Comparison of ENCODE assay signal across 9 cellular contexts in the genomic region with DNA sequence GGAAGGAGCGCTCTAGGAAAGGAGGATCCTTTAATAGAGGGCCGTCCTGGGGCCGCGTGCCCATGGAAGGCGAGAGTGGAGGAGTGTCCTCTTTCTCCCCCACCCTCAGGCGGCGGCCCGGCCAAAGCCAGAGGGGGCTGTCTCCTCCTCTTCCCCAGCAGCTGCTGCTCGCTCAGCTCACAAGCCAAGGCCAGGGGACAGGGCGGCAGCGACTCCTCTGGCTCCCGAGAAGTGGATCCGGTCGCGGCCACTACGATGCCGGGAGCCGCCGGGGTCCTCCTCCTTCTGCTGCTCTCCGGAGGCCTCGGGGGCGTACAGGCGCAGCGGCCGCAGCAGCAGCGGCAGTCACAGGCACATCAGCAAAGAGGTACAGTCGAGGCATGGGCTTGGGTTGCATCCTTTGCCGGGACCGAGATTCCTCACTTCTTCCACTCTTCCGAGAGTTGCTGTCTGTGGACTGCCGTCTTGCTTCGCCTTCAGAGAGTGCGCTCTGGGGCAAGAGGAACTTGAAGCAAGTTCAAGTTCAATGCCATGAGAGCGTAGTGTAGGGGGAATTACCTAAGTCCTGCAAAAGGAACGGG. TPM values are rescaled to one million over a fixed set of nuclear protein-coding genes. Genes with fewer than 3 reads are reported as not detected.
DNase-seq lines count a peak whose midpoint lies in the region; ATAC-seq and TF ChIP-seq lines count a peak whose summit lies in the region.
"Had no signal": no experiment of that assay in that cellular context is flagged by ENCODE, and none has a peak within 500 bp of the region (broad histone marks: within the 10 kb centered on the region; RNA-seq: fewer than 3 reads in every experiment).

TSS of gene LAMA2 (plus strand) at position 148 of the 581 bp plus-strand sequence. CDS start at position 256, 108 bp downstream.

- no peak for ATAC-seq in HG03280 (IDR thresholded peaks at IDR 0.05; ENCODE audit: unreplicated experiment)
- ATAC-seq in GM21717 (IDR thresholded peaks at IDR 0.05; ENCODE audit: unreplicated experiment), result no peak

- H3K9me2 ChIP-seq in SK-N-SH, result no peaks in the 10 kb centered on the region

- peak; percentile 92 for DNase-seq in ELF-1 (ENCODE audit: low read depth, low spot score)
- DNase-seq in SK-N-SH, result peak; percentile 23
- peak; percentile 86 for DNase-seq in fibroblast of villous mesenchyme (ENCODE audit: low read depth)
- peak; percentile 96 for DNase-seq in myocyte (ENCODE audit: low read depth)
- no peak for DNase-seq in middle frontal gyrus (ENCODE audit: extremely low spot score, low spot score)

- TF ChIP-seq CTCF in SK-N-SH (IDR thresholded peaks at IDR 0.05), result no peak
- peak; percentile 28 for TF ChIP-seq CTCF in fibroblast of villous mesenchyme (IDR thresholded peaks at IDR 0.05; ENCODE audit: insufficient read depth, low read depth, low read length)

- H3K36me3 ChIP-seq in SK-N-SH (replicated peaks in 1 of 2; ENCODE audit: control insufficient read depth in 1 of 2, insufficient read depth in 2 of 2, low read length in 1 of 2) (no peaks in the 10 kb centered on the region), urinary bladder (ENCODE audit: insufficient read depth) (no peaks in the 10 kb centered on the region)
- H3K36me3 ChIP-seq: neutrophil had no signal

- H3K4me2 ChIP-seq in SK-N-SH, result peak within 1 kb of the TSS; percentile 71

- H3K9me3 ChIP-seq in SK-N-SH, result no peaks in the 10 kb centered on the region
- H3K9me3 ChIP-seq: neutrophil had no signal

- H3K4me1 ChIP-seq in SK-N-SH (ENCODE audit: control insufficient read depth in 1 of 2, insufficient read depth in 2 of 2, low read depth in 1 of 2, low read length in 1 of 2), result no peaks in the 10 kb centered on the region
- no peaks in the 10 kb centered on the region for H3K4me1 ChIP-seq in urinary bladder (ENCODE audit: insufficient read depth)

- peak within 1 kb of the TSS; percentile 63; the same call in 1 of the 2 replicates for H2AFZ ChIP-seq in SK-N-SH (ENCODE audit: low read depth)

- CTCF ChIA-PET in SK-N-SH (lab: Yijun Ruan, JAX), result no interaction called here

- WGBS in SK-N-SH (ENCODE audit: low lambda C conversion rate), result 18% methylated on average over 16 of the region's 35 CpGs
- WGBS in urinary bladder, result 2% methylated on average over 35 of the region's 35 CpGs

- H3K79me2 ChIP-seq in SK-N-SH (ENCODE audit: insufficient read depth), result no peaks in the 10 kb centered on the region

- no peak for TF ChIP-seq RAD21 in SK-N-SH (IDR thresholded peaks at IDR 0.05; ENCODE audit: low read length)

- no peaks in the 10 kb centered on the region; the same call in 1 of the 2 replicates for H3K27me3 ChIP-seq in SK-N-SH (ENCODE audit: insufficient read depth)

- POLR2A ChIA-PET in SK-N-SH (lab: Yijun Ruan, JAX), result no interaction called here

- H3F3A ChIP-seq in SK-N-SH (replicated peaks; ENCODE audit: insufficient read depth), result no peaks in the 10 kb centered on the region

- no peak within 1 kb of the TSS for H3K9ac ChIP-seq in SK-N-SH

- H3K4me3 ChIP-seq in SK-N-SH (ENCODE audit: low read depth in 2 of 2, low read length in 1 of 2), result peak within 1 kb of the TSS; percentile 31 to 48; a peak in 2 of 4 replicates
- peak within 1 kb of the TSS; percentile 79 for H3K4me3 ChIP-seq in fibroblast of villous mesenchyme (ENCODE audit: low read depth, low read length)
- H3K4me3 ChIP-seq in urinary bladder (ENCODE audit: low read depth, low read length), result peak within 1 kb of the TSS; percentile 38

- no peak for TF ChIP-seq EP300 in SK-N-SH (IDR thresholded peaks at IDR 0.05; ENCODE audit: borderline replicate concordance in 1 of 2, low read depth in 1 of 2, low read length in 1 of 2)

- no peak within 1 kb of the TSS for H3K27ac ChIP-seq in SK-N-SH (ENCODE audit: low read depth in 2 of 2, low read length in 1 of 2)
- H3K27ac ChIP-seq in urinary bladder (ENCODE audit: low read depth), result peak within 1 kb of the TSS; percentile 58
- H3K27ac ChIP-seq: neutrophil had no signal

- H4K20me1 ChIP-seq in SK-N-SH (ENCODE audit: insufficient read depth), result no peaks in the 10 kb centered on the region

TF ChIP-seq in SK-N-SH, 30 proteins besides CTCF, POLR2A, EP300 and RAD21:
- TF ChIP-seq RFX5 (IDR thresholded peaks at IDR 0.05; ENCODE audit: low read length) (no peak), ELF1 (IDR thresholded peaks at IDR 0.05) (no peak), MEF2A (IDR thresholded peaks at IDR 0.05; ENCODE audit: borderline replicate concordance, low read depth) (no peak), CHD2 (IDR thresholded peaks at IDR 0.05; ENCODE audit: low read length, partially characterized antibody) (no peak), POLR2AphosphoS5 (IDR thresholded peaks at IDR 0.05; ENCODE audit: low read depth, low read length) (no peak), NFIC (IDR thresholded peaks at IDR 0.05; ENCODE audit: borderline replicate concordance) (no peak), SMC3 (IDR thresholded peaks at IDR 0.05; ENCODE audit: low read depth, low read length) (no peak), SIN3A (IDR thresholded peaks at IDR 0.05; ENCODE audit: borderline replicate concordance, low read depth, low read length) (no peak), MXI1 (IDR thresholded peaks at IDR 0.05; ENCODE audit: low read depth, low read length) (no peak), TAF1 (IDR thresholded peaks at IDR 0.05; ENCODE audit: borderline replicate concordance, low read depth, low read length) (no peak), PBX3 (IDR thresholded peaks at IDR 0.05) (no peak), RCOR1 (IDR thresholded peaks at IDR 0.05; ENCODE audit: low read length) (no peak), EZH2phosphoT487 (IDR thresholded peaks at IDR 0.05; ENCODE audit: borderline replicate concordance, low read depth) (no peak), FOXJ3 (CRISPR knock-in tag; IDR thresholded peaks at IDR 0.05) (no peak)
- TF ChIP-seq, protein P1, sequence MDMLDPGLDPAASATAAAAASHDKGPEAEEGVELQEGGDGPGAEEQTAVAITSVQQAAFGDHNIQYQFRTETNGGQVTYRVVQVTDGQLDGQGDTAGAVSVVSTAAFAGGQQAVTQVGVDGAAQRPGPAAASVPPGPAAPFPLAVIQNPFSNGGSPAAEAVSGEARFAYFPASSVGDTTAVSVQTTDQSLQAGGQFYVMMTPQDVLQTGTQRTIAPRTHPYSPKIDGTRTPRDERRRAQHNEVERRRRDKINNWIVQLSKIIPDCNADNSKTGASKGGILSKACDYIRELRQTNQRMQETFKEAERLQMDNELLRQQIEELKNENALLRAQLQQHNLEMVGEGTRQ (IDR thresholded peaks at IDR 0.05; ENCODE audit: borderline replicate concordance, low read depth, low read length), result no peak

RNA-seq across cellular contexts. Expression of gene LAMA2, which starts in this region (rescaled TPM):
- polyA plus RNA-seq in SK-N-SH (2012; rRNA removed) (0.21 and 0.92 TPM in 2 replicates), urinary bladder (54.2 TPM)
- polyA plus RNA-seq in SK-N-SH (2012; cell fraction: cytosol; rRNA removed), result 0.30 and 1.1 TPM in 2 replicates
- polyA plus RNA-seq in SK-N-SH (2012; cell fraction: nucleus; rRNA removed), result 0.25 and 0.58 TPM in 2 replicates
- total RNA-seq in fibroblast of villous mesenchyme (40.2 and 49.6 TPM in 2 replicates), myocyte (121 and 137 TPM in 2 replicates), urinary bladder (190 TPM)
- 77.8 TPM for polyA plus RNA-seq in myocyte (2012)

Comparison
In these comparisons a context has a peak if more than half of its experiments do, and no peak if none do; other contexts are left out.
1. RNA of gene LAMA2 (polyA plus RNA-seq): 54.2 TPM in urinary bladder (single experiment); 0.21 to 1.1 TPM in SK-N-SH; every median in the first group is over 10 times any median in the second.
2. Peak in every context shown above with its lines, with median percentiles within 50 percentile points of each other: H3K4me3 ChIP-seq.